ENCODE assay signal across 9 cellular contexts in the genomic region with DNA sequence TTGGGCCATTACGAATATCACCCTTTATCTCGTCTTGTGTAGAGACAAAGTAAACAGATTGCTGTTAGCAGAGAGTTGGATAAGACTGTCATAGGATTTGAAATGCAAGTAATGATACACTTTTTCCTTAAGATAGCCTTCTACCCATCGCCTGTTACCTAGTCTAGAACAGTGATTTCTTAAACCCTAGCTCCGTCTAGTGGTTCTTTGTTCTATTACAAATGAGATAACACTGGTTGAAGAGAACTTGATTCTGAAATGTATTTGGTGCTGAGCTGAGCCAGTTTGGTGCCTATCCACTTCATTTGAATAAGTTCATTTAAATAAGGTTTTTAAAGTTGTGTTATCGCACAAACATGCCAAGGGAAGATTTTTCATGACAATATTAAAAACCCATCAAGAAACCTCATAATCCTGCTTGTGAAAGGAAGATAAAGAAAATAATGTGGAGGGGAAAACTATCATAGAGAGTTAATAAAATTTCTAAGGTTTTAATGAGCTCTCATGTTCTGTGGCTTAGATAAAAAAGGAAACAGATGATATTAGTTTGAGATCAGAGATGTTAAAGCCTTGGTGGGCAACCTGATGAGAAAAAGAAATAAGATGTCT. TPM values are rescaled to one million over a fixed set of nuclear protein-coding genes. Genes with fewer than 3 reads are reported as not detected.
DNase-seq lines count a peak whose midpoint lies in the region; ATAC-seq, FAIRE-seq and TF ChIP-seq lines count a peak whose summit lies in the region.
"Had no signal": no experiment of that assay in that cellular context is flagged by ENCODE, and none has a peak within 500 bp of the region (broad histone marks: within the 10 kb centered on the region; RNA-seq: fewer than 3 reads in every experiment).

No MANE protein-coding gene starts in this region.

- no peak overlapping the region for H3K27ac Mint-ChIP-seq in mesothelial cell of epicardium

- H3K4me1 ChIP-seq in DND-41 (ENCODE audit: insufficient read depth, low read length) (no peaks in the 10 kb centered on the region), OCI-LY3 (ENCODE audit: low read length) (peaks cover 8% of the 10 kb centered on the region)

- H3K9ac ChIP-seq in DND-41 (ENCODE audit: low read depth, low read length): no peak overlapping the region
- no peak overlapping the region for H3K9ac ChIP-seq in OCI-LY3 (ENCODE audit: low read length)

- no peak overlapping the region for H2AFZ ChIP-seq in DND-41 (ENCODE audit: low read depth, low read length)
- H2AFZ ChIP-seq in OCI-LY3 (ENCODE audit: low read depth, low read length): no peak overlapping the region

- H4K20me1 ChIP-seq in DND-41 (ENCODE audit: insufficient read depth, low read length) (no peaks in the 10 kb centered on the region), OCI-LY3 (ENCODE audit: insufficient read depth, low read length) (no peaks in the 10 kb centered on the region)

- DNase-seq in DND-41: no peak
- DNase-seq in HT1080 (ENCODE audit: low read depth): peak; percentile 58
- no peak for DNase-seq in mesothelial cell of epicardium (ENCODE audit: low spot score in 2 of 2, unreplicated experiment in 2 of 2)
- DNase-seq in activated T-cell treated with anti-CD3 and anti-CD28 coated beads for 4 hours: no peak

- peak; percentile 62; the same call in 2 of the 3 replicates for ATAC-seq in DND-41 (ENCODE audit: insufficient read depth, low read depth)
- no peak for ATAC-seq in HG02642 (IDR thresholded peaks at IDR 0.05; ENCODE audit: poor library complexity, unreplicated experiment)
- ATAC-seq in GM21737 (IDR thresholded peaks at IDR 0.05; ENCODE audit: unreplicated experiment): no peak

- H3K36me3 ChIP-seq in DND-41 (ENCODE audit: insufficient read depth, low read length) (no peaks in the 10 kb centered on the region), OCI-LY3 (replicated peaks; ENCODE audit: low read depth, low read length) (no peaks in the 10 kb centered on the region)
- H3K36me3 ChIP-seq: neutrophil had no signal

- FAIRE-seq in endometrium (lab: Jason Lieb, UNC): peak; percentile 80

- H3K27me3 ChIP-seq in DND-41 (ENCODE audit: insufficient read depth, low read length, poor library complexity): peaks cover 6% of the 10 kb centered on the region
- H3K27me3 ChIP-seq in OCI-LY3 (ENCODE audit: low read depth, low read length): peaks cover 16% of the 10 kb centered on the region

- H3K9me3 ChIP-seq in DND-41 (ENCODE audit: insufficient read depth, low read length, severe bottlenecking): no peaks in the 10 kb centered on the region
- H3K9me3 ChIP-seq in OCI-LY3 (ENCODE audit: insufficient read depth, low read length): no peaks in the 10 kb centered on the region
- H3K9me3 ChIP-seq: neutrophil had no signal

- no peak overlapping the region for H3K4me2 ChIP-seq in DND-41 (ENCODE audit: insufficient read depth, low read length)
- H3K4me2 ChIP-seq in OCI-LY3 (ENCODE audit: low read length): no peak overlapping the region

- no peaks in the 10 kb centered on the region for H3K79me2 ChIP-seq in DND-41 (ENCODE audit: insufficient read depth, low read length)
- no peaks in the 10 kb centered on the region for H3K79me2 ChIP-seq in OCI-LY3 (ENCODE audit: low read length)

- peaks cover 4% of the 10 kb centered on the region for H3K4me1 Mint-ChIP-seq in mesothelial cell of epicardium

- H3K27ac ChIP-seq in DND-41 (ENCODE audit: low read length) (no peak overlapping the region), OCI-LY3 (ENCODE audit: low read length) (no peak overlapping the region)
- H3K27ac ChIP-seq: neutrophil had no signal

- H3K27me3 Mint-ChIP-seq in mesothelial cell of epicardium (ENCODE audit: low read depth): peaks cover 55% of the 10 kb centered on the region

- no peak overlapping the region for H3K4me3 Mint-ChIP-seq in mesothelial cell of epicardium

- H3K9me3 Mint-ChIP-seq in mesothelial cell of epicardium: peaks cover 6% of the 10 kb centered on the region

- TF ChIP-seq CTCF in DND-41 (IDR thresholded peaks at IDR 0.05; ENCODE audit: borderline replicate concordance, extremely low read depth, low read length, poor library complexity, severe bottlenecking) (peak; percentile 67), OCI-LY3 (IDR thresholded peaks at IDR 0.05; ENCODE audit: low read depth, low read length) (peak; percentile 87), mesothelial cell of epicardium (IDR thresholded peaks at IDR 0.05; ENCODE audit: unreplicated experiment) (peak; percentile 35)

- H3K36me3 Mint-ChIP-seq in mesothelial cell of epicardium: no peaks in the 10 kb centered on the region

- H3K4me3 ChIP-seq in DND-41 (ENCODE audit: low read depth in 1 of 2, low read length in 2 of 2): no peak overlapping the region
- no peak overlapping the region for H3K4me3 ChIP-seq in OCI-LY3 (ENCODE audit: low read length)

RNA-seq across cellular contexts. Expression of a gene that starts 1.5 kb away (rescaled TPM):
- 2.4 and 3.1 TPM in 2 replicates for total RNA-seq in HT1080 (2014; rRNA removed; shearing (Covaris generic))
- 1.1 and 1.4 TPM in 2 replicates for polyA plus RNA-seq in HT1080 (2015; cell fraction: cytosol; rRNA removed)
- 1.6 and 1.9 TPM in 2 replicates for polyA plus RNA-seq in HT1080 (2015; cell fraction: nucleus; rRNA removed)
- 0.04 to 0.34 TPM (median 0.29 TPM) in 3 replicates for total RNA-seq in mesothelial cell of epicardium

Comparison
In these comparisons a context has a peak if more than half of its experiments do, and no peak if none do; other contexts are left out.
1. CTCF ChIP-seq: peak in every context shown above with its lines; median percentile 87 in OCI-LY3; 67 in DND-41; 35 in mesothelial cell of epicardium.